ENCODE assay signal across 11 cellular contexts in genomic region chr19:38838986-38839761, GRCh38. TPM values are rescaled to one million over a fixed set of nuclear protein-coding genes. Genes with fewer than 3 reads are reported as not detected.
A peak's percentile ranks its signal among the peaks of the same experiment; 100 is the strongest.
DNase-seq lines count a peak whose midpoint lies in the region; ATAC-seq and TF ChIP-seq lines count a peak whose summit lies in the region.
"Had no signal": no experiment of that assay in that cellular context is flagged by ENCODE, and none has a peak within 500 bp of the region (broad histone marks: within the 10 kb centered on the region; RNA-seq: fewer than 3 reads in every experiment).

No MANE protein-coding gene starts in this region.

- H4K20me1 ChIP-seq in GM23338 (replicated peaks; ENCODE audit: insufficient read depth) (peaks cover 41% of the 10 kb centered on the region), SK-N-SH (ENCODE audit: insufficient read depth) (peaks cover 62% of the 10 kb centered on the region)

- H3F3A ChIP-seq in GM23338 (replicated peaks; ENCODE audit: low read depth) = peaks cover 84% of the 10 kb centered on the region
- peaks cover 79% of the 10 kb centered on the region for H3F3A ChIP-seq in SK-N-SH (replicated peaks; ENCODE audit: insufficient read depth)

- WGBS in SK-N-SH (ENCODE audit: low lambda C conversion rate) = 85% methylated on average over 12 of the region's 12 CpGs
- 89% methylated on average over 12 of the region's 12 CpGs for WGBS in sigmoid colon, 2 donors
- WGBS in transverse colon (ENCODE audit: low coverage in 1 of 2), 2 donors = 89 to 100% methylated on average over 3 to 12 of the region's 12 CpGs

- no peak for TF ChIP-seq RAD21 in SK-N-SH (IDR thresholded peaks at IDR 0.05; ENCODE audit: low read length)

- intact Hi-C loops in sigmoid colon (cut with DNase I) (loop anchor here (10.0 kb wide), 1 partner anchor 194 kb away; the partner anchor contains the start of gene ACTN4), transverse colon (cut with DNase I; ENCODE audit: low total_unique reads) (loop anchor here (10.0 kb wide), 1 partner anchor 184 kb away; no protein-coding TSS in a partner anchor)

- H3K4me1 Mint-ChIP-seq in GM23338 (peaks cover 4% of the 10 kb centered on the region; the same call in 2 of the 3 replicates), endothelial cell (ENCODE audit: unreplicated experiment) (no peaks in the 10 kb centered on the region)

- H3K27me3 Mint-ChIP-seq in GM23338 (ENCODE audit: insufficient read depth, low read depth, poor library complexity) = peaks cover 19% of the 10 kb centered on the region
- H3K27me3 Mint-ChIP-seq in endothelial cell (ENCODE audit: unreplicated experiment) = peaks cover 3% of the 10 kb centered on the region

- H3K9me3 ChIP-seq in SK-N-SH (no peaks in the 10 kb centered on the region), sigmoid colon (no peaks in the 10 kb centered on the region), transverse colon (no peaks in the 10 kb centered on the region)

- TF ChIP-seq POLR2A in sigmoid colon (IDR thresholded peaks at IDR 0.05) = no peak
- no peak for TF ChIP-seq POLR2A in transverse colon (IDR thresholded peaks at IDR 0.05)

- H3K4me1 ChIP-seq in GM23338 (ENCODE audit: insufficient read depth) (no peaks in the 10 kb centered on the region), SK-N-SH (ENCODE audit: control insufficient read depth in 1 of 2, insufficient read depth in 2 of 2, low read depth in 1 of 2, low read length in 1 of 2) (peaks cover 30 to 57% of the 10 kb centered on the region in 2 experiments; a peak in 3 of 4 replicates), sigmoid colon (peaks cover 0 to 25% (median 16%) of the 10 kb centered on the region in 4 donors), transverse colon (peaks cover 0 to 4% (median under 1%) of the 10 kb centered on the region in 4 donors)

- DNase-seq in GM23338 (ENCODE audit: low spot score) = no peak
- no peak for DNase-seq in SK-N-SH
- no peak for DNase-seq in endothelial cell (ENCODE audit: low spot score)
- DNase-seq in sigmoid colon = no peak
- DNase-seq in transverse colon = no peak
- no peak for DNase-seq in NCI-H226
- DNase-seq: activated gamma-delta T cell, T1000 had no signal

- H3K27ac Mint-ChIP-seq in GM23338 (0 out of 2 replicates have a peak overlapping the region, but pooled peaks have one; percentile 61), endothelial cell (ENCODE audit: unreplicated experiment) (no peak overlapping the region)

- POLR2A ChIA-PET in SK-N-SH (lab: Yijun Ruan, JAX) = interaction anchor here (2.4 kb wide), 1 partner anchor 9 kb away, joined by 9 read pairs; no protein-coding TSS in a partner anchor

- H3K4me3 ChIP-seq in GM23338 = no peak overlapping the region
- H3K4me3 ChIP-seq in SK-N-SH (ENCODE audit: low read depth in 2 of 2, low read length in 1 of 2) = no peak overlapping the region
- no peak overlapping the region for H3K4me3 ChIP-seq in sigmoid colon
- no peak overlapping the region for H3K4me3 ChIP-seq in transverse colon

- TF ChIP-seq CTCF in GM23338 (conservative IDR thresholded peaks at IDR 0.05; ENCODE audit: low read depth in 2 of 2) (no peak), SK-N-SH (IDR thresholded peaks at IDR 0.05) (no peak), endothelial cell (IDR thresholded peaks at IDR 0.05; ENCODE audit: unreplicated experiment) (no peak), sigmoid colon (IDR thresholded peaks at IDR 0.05) (no peak), transverse colon (IDR thresholded peaks at IDR 0.05) (no peak)

- H3K9me3 Mint-ChIP-seq in GM23338 = no peaks in the 10 kb centered on the region
- no peaks in the 10 kb centered on the region for H3K9me3 Mint-ChIP-seq in endothelial cell (ENCODE audit: unreplicated experiment)

- CTCF ChIA-PET in SK-N-SH (lab: Yijun Ruan, JAX) = interaction anchor here (0.8 to 1.9 kb wide), 4 partner anchors 8 to 91 kb away, joined by 3 to 4 read pairs (median 3); partner anchors contain the start of genes MRPS12 and SARS2

- H3K4me2 ChIP-seq in GM23338 (no peak overlapping the region), SK-N-SH (peak overlapping the region; percentile 53; the same call in 1 of the 2 replicates)

- H3K9ac ChIP-seq in SK-N-SH = peak overlapping the region; percentile 14; the same call in 1 of the 2 replicates
- H3K9ac ChIP-seq: parathyroid adenoma had no signal

- H3K79me2 ChIP-seq in GM23338 (replicated peaks; ENCODE audit: insufficient read depth) (peaks cover 32% of the 10 kb centered on the region), SK-N-SH (ENCODE audit: insufficient read depth) (peaks cover 53% of the 10 kb centered on the region)

- H3K4me3 Mint-ChIP-seq in GM23338 (no peak overlapping the region), endothelial cell (ENCODE audit: unreplicated experiment) (peak overlapping the region; percentile 66)

- H3K27ac ChIP-seq in GM23338 (ENCODE audit: low read depth) = peak overlapping the region; percentile 55
- H3K27ac ChIP-seq in SK-N-SH (ENCODE audit: low read depth in 2 of 2, low read length in 1 of 2) = peak overlapping the region; percentile 47 to 82
- H3K27ac ChIP-seq in sigmoid colon = peak overlapping the region in 3 of 4 donors; percentile 6 to 35 (median 8)
- peak overlapping the region in 1 of 4 donors; percentile 13 for H3K27ac ChIP-seq in transverse colon
- H3K27ac ChIP-seq: parathyroid adenoma had no signal

- H3K27me3 ChIP-seq in GM23338 (ENCODE audit: insufficient read depth) (no peaks in the 10 kb centered on the region), SK-N-SH (ENCODE audit: insufficient read depth) (no peaks in the 10 kb centered on the region), sigmoid colon (no peaks in the 10 kb centered on the region), transverse colon (no peaks in the 10 kb centered on the region)

- TF ChIP-seq EP300 in SK-N-SH (IDR thresholded peaks at IDR 0.05; ENCODE audit: borderline replicate concordance in 1 of 2, low read depth in 1 of 2, low read length in 1 of 2) (no peak), sigmoid colon (IDR thresholded peaks at IDR 0.05) (no peak), transverse colon (IDR thresholded peaks at IDR 0.05; ENCODE audit: low read depth) (no peak)

- H3K9me2 ChIP-seq in GM23338 (ENCODE audit: insufficient read depth) (no peaks in the 10 kb centered on the region), SK-N-SH (no peaks in the 10 kb centered on the region)

- in situ Hi-C loops in transverse colon (cut with MboI; ENCODE audit: low pct_ligation_motif_present in 1 of 4, low pct_unique_long_range_greater_than_20kb in 1 of 4, low sequenced_read_pairs in 3 of 4) = no loop called here

- no peak for ATAC-seq in GM23338
- ATAC-seq in GM19351 (IDR thresholded peaks at IDR 0.05; ENCODE audit: unreplicated experiment) = no peak

- H3K36me3 ChIP-seq in GM23338 (ENCODE audit: insufficient read depth) (peaks cover 75% of the 10 kb centered on the region), SK-N-SH (replicated peaks in 1 of 2; ENCODE audit: control insufficient read depth in 1 of 2, insufficient read depth in 2 of 2, low read length in 1 of 2) (peaks cover 61 to 74% of the 10 kb centered on the region in 2 experiments), sigmoid colon (peaks cover 68 to 90% (median 79%) of the 10 kb centered on the region in 4 donors), transverse colon (peaks cover 0 to 85% (median 41%) of the 10 kb centered on the region in 4 donors)

- H2AFZ ChIP-seq in GM23338 (no peak overlapping the region), SK-N-SH (ENCODE audit: low read depth) (no peak overlapping the region)
- H2AFZ ChIP-seq: parathyroid adenoma had no signal

- H3K36me3 Mint-ChIP-seq in GM23338 (ENCODE audit: low read depth) (peaks cover 94% of the 10 kb centered on the region), endothelial cell (ENCODE audit: low read depth, unreplicated experiment) (peaks cover 61% of the 10 kb centered on the region)

RNA-seq across cellular contexts. Expression of gene ECH1, which starts 7.6 kb away (rescaled TPM):
- 66.2 and 79.9 TPM in 2 replicates for total RNA-seq in GM23338 (2014; rRNA removed; shearing (Covaris generic))
- polyA plus RNA-seq in GM23338 (2016; fragmentation: Nextera tagmentation; extraction: Ambion mirVana) (186 and 193 TPM in 2 replicates), SK-N-SH (2012; rRNA removed) (169 and 211 TPM in 2 replicates), sigmoid colon (100 to 1,000 TPM; 348 to 548 (median 422) TPM)
- 138 and 164 TPM in 2 replicates for polyA plus RNA-seq in SK-N-SH (2012; cell fraction: cytosol; rRNA removed)
- 133 and 154 TPM in 2 replicates for polyA plus RNA-seq in SK-N-SH (2012; cell fraction: nucleus; rRNA removed)
- total RNA-seq in endothelial cell (ENCODE audit: unreplicated experiment) (101 TPM), sigmoid colon (100 to 1,000 TPM in 3 of 4 donors, 10 to 100 TPM in 1; 99.5 to 149 (median 120) TPM), transverse colon (100 to 1,000 TPM; 181 to 313 (median 228) TPM)

RNA-seq across cellular contexts. Expression of gene HNRNPL, which starts 10.6 kb away (rescaled TPM):
- 491 and 580 TPM in 2 replicates for total RNA-seq in GM23338 (2014; rRNA removed; shearing (Covaris generic))
- 664 and 836 TPM in 2 replicates for polyA plus RNA-seq in GM23338 (2016; fragmentation: Nextera tagmentation; extraction: Ambion mirVana)
- polyA plus RNA-seq in SK-N-SH (2012; rRNA removed) = 249 and 280 TPM in 2 replicates
- polyA plus RNA-seq in SK-N-SH (2012; cell fraction: cytosol; rRNA removed) = 177 and 211 TPM in 2 replicates
- 330 and 355 TPM in 2 replicates for polyA plus RNA-seq in SK-N-SH (2012; cell fraction: nucleus; rRNA removed)
- 343 TPM for total RNA-seq in endothelial cell (ENCODE audit: unreplicated experiment)
- total RNA-seq in sigmoid colon = 100 to 1,000 TPM; 140 to 201 (median 171) TPM
- polyA plus RNA-seq in sigmoid colon = 100 to 1,000 TPM; 115 to 206 (median 129) TPM
- total RNA-seq in transverse colon = 100 to 1,000 TPM; 139 to 200 (median 174) TPM

RNA-seq across cellular contexts. Expression of gene LGALS4, which starts 26.4 kb away (rescaled TPM):
- 0.87 TPM in 1 of 2 replicates, not detected in the other for total RNA-seq in GM23338 (2014; rRNA removed; shearing (Covaris generic))
- polyA plus RNA-seq in GM23338 (2016; fragmentation: Nextera tagmentation; extraction: Ambion mirVana) (not detected in 2 replicates), SK-N-SH (2012; rRNA removed) (0.21 and 0.58 TPM in 2 replicates), sigmoid colon (1,000 to 10,000 TPM; 2,620 to 9,832 (median 7,672) TPM)
- polyA plus RNA-seq in SK-N-SH (2012; cell fraction: cytosol; rRNA removed) = 0.03 TPM in 1 of 2 replicates, not detected in the other
- polyA plus RNA-seq in SK-N-SH (2012; cell fraction: nucleus; rRNA removed) = 1.0 and 2.4 TPM in 2 replicates
- total RNA-seq in endothelial cell (ENCODE audit: unreplicated experiment) (0.46 TPM), sigmoid colon (10 to 100 TPM in 1 of 4 donors, 1 to 10 TPM in 2, under 1 TPM in 1; 0.33 to 13.2 (median 4.4) TPM), transverse colon (1,000 to 10,000 TPM; 1,815 to 4,845 (median 3,695) TPM)
- total RNA-seq: M059J had no signal

RNA-seq across cellular contexts. Expression of gene RINL, which starts 38.9 kb away (rescaled TPM):
- total RNA-seq in GM23338 (2014; rRNA removed; shearing (Covaris generic)) = 11.2 and 22.4 TPM in 2 replicates
- polyA plus RNA-seq in GM23338 (2016; fragmentation: Nextera tagmentation; extraction: Ambion mirVana) = 19.4 and 21.4 TPM in 2 replicates
- polyA plus RNA-seq in SK-N-SH (2012; rRNA removed) = 3.8 and 4.0 TPM in 2 replicates
- 2.4 and 3.4 TPM in 2 replicates for polyA plus RNA-seq in SK-N-SH (2012; cell fraction: cytosol; rRNA removed)
- 3.9 and 4.6 TPM in 2 replicates for polyA plus RNA-seq in SK-N-SH (2012; cell fraction: nucleus; rRNA removed)
- total RNA-seq in endothelial cell (ENCODE audit: unreplicated experiment) = 5.6 TPM
- 10 to 100 TPM in 1 of 4 donors, 1 to 10 TPM in 3; 3.5 to 15.8 (median 4.7) TPM for total RNA-seq in sigmoid colon
- 10 to 100 TPM in 1 of 3 donors, 1 to 10 TPM in 2; 3.7 to 17.6 (median 4.8) TPM for polyA plus RNA-seq in sigmoid colon
- total RNA-seq in transverse colon = 1 to 10 TPM; 1.8 to 7.0 (median 3.6) TPM

RNA-seq across cellular contexts. Expression of gene LGALS7B, which starts 50.2 kb away (rescaled TPM):
- total RNA-seq in GM23338 (2014; rRNA removed; shearing (Covaris generic)) = 2.4 TPM in 1 of 2 replicates, not detected in the other
- 6.6 and 8.6 TPM in 2 replicates for polyA plus RNA-seq in GM23338 (2016; fragmentation: Nextera tagmentation; extraction: Ambion mirVana)
- not detected in 2 replicates for polyA plus RNA-seq in SK-N-SH (2012; rRNA removed)
- not detected in 2 replicates for polyA plus RNA-seq in SK-N-SH (2012; cell fraction: cytosol; rRNA removed)
- not detected in 2 replicates for polyA plus RNA-seq in SK-N-SH (2012; cell fraction: nucleus; rRNA removed)
- total RNA-seq in endothelial cell (ENCODE audit: unreplicated experiment) = 18.8 TPM
- 1 to 10 TPM in 1 of 4 donors, not detected in 3; 3.0 TPM for total RNA-seq in sigmoid colon
- 1 to 10 TPM in 1 of 3 donors, not detected in 2; 1.2 TPM for polyA plus RNA-seq in sigmoid colon
- not detected for total RNA-seq in transverse colon
- total RNA-seq: M059J had no signal

Comparison
In these comparisons a context has a peak if more than half of its experiments do, and no peak if none do; other contexts are left out.
1. RNA of gene LGALS4, which starts 26.4 kb away (total RNA-seq): 1,815 to 4,845 TPM in transverse colon; 0.33 to 13.2 TPM in sigmoid colon, 0.87 TPM in GM23338 and 0.46 TPM in endothelial cell (single experiment); every median in the first group is over 100 times any median in the second.